16 cellular contexts compared by ENCODE assay signal in the genomic region with DNA sequence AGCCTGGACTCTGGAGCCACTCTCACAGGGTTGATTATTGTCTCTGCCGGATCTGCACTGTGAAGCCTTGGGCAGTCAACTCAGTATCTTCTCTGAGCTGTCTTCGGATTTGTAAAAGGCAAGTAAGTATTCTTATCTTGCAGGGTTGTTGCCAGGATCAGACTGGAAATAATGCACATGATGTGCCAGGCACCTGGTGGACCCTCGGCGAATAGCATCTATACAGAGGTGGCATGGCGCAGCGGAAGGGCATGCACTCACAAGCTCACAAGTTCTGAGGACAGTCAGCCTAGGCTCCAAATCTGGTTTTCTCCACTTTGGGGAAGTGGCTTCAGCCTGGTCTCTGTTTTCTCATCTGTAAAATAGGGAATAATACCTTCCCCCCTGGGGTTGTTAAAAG.
A peak's percentile ranks its signal among the peaks of the same experiment; 100 is the strongest.
DNase-seq lines count a peak whose midpoint lies in the region; ATAC-seq and TF ChIP-seq lines count a peak whose summit lies in the region.
"Had no signal": no experiment of that assay in that cellular context is flagged by ENCODE, and none has a peak within 500 bp of the region (broad histone marks: within the 10 kb centered on the region; RNA-seq: fewer than 3 reads in every experiment).

No MANE protein-coding gene starts in this region.

- ATAC-seq in heart left ventricle (peak in 2 of 4 donors; percentile 8 to 23), left ventricle myocardium superior (peak; percentile 30), HG03135 (IDR thresholded peaks at IDR 0.05; ENCODE audit: unreplicated experiment) (no peak)

- no peak overlapping the region for H3K27ac ChIP-seq in heart left ventricle
- H3K27ac ChIP-seq: C4-2B, Peyer's patch, thoracic aorta had no signal

- H3K4me3 ChIP-seq in heart left ventricle = peak overlapping the region in 10 of 12 donors; percentile 8 to 59 (median 50)
- H3K4me3 ChIP-seq in foreskin fibroblast (ENCODE audit: low read depth in 1 of 2, low read length in 2 of 2) = no peak overlapping the region

- H3K9me3 ChIP-seq in heart left ventricle = peaks cover 0 to 7% (median 0%) of the 10 kb centered on the region in 12 donors
- H3K9me3 ChIP-seq: Peyer's patch had no signal

- H3K36me3 ChIP-seq in heart left ventricle = no peaks in the 10 kb centered on the region
- H3K36me3 ChIP-seq: Peyer's patch, thoracic aorta had no signal

- no peaks in the 10 kb centered on the region for H3K27me3 Mint-ChIP-seq in neural crest cell (ENCODE audit: low read depth)

- 67 to 84% (median 78%) methylated on average over 6 of the region's 6 CpGs for WGBS in heart left ventricle, 4 donors

- no peak for TF ChIP-seq POLR2A in heart left ventricle (IDR thresholded peaks at IDR 0.05)

- intact Hi-C loops in heart left ventricle (cut with DNase I) = loop anchor here in 1 of 10 donors (5.0 kb wide), 1 partner anchor 112 kb away; a partner anchor contains a TSS
- intact Hi-C loops in cardiac septum (cut with DNase I) = no loop called here
- intact Hi-C loops in left ventricle myocardium superior (cut with micrococcal nuclease) = no loop called here

- peaks cover 3% of the 10 kb centered on the region for H3K36me3 Mint-ChIP-seq in neural crest cell (ENCODE audit: low read depth)

- peaks cover 45% of the 10 kb centered on the region for H3K4me1 Mint-ChIP-seq in neural crest cell
- H3K4me1 Mint-ChIP-seq: activated naive CD8-positive, alpha-beta T cell treated with anti-CD3 and anti-CD28 coated beads, Interleukin-2, amount 50 U/mL, for 24 hours had no signal

- H3K4me3 Mint-ChIP-seq in neural crest cell = peak overlapping the region; percentile 5
- H3K4me3 Mint-ChIP-seq: activated naive CD8-positive, alpha-beta T cell treated with anti-CD3 and anti-CD28 coated beads, Interleukin-2, amount 50 U/mL, for 24 hours had no signal

- peaks cover 0 to 11% (median 0%) of the 10 kb centered on the region in 9 donors for H3K27me3 ChIP-seq in heart left ventricle
- H3K27me3 ChIP-seq: Peyer's patch had no signal

- DNase-seq in heart left ventricle (no peak), cardiac septum (ENCODE audit: low spot score) (no peak), left ventricle myocardium superior (no peak), neural crest cell (ENCODE audit: low read depth, low spot score) (no peak), foreskin fibroblast (no peak), NCI-H1417 treated with DMSO at 0.1 percent for 48 hours (lab: John Stamatoyannopoulos, UW) (no peak), H4 (ENCODE audit: low spot score) (no peak)
- DNase-seq: activated CD4-positive, alpha-beta T cell treated with anti-CD3 and anti-CD28 coated beads, Interleukin-2, amount 50 U/mL, for 48 hours; activated naive CD8-positive, alpha-beta T cell treated with anti-CD3 and anti-CD28 coated beads, Interleukin-2, amount 50 U/mL, for 24 hours; DMS153; NCI-H2081; NCI-H748 treated with DMSO at 0.1 percent for 48 hours; Peyer's patch had no signal

- no peak overlapping the region for H3K27ac Mint-ChIP-seq in neural crest cell (ENCODE audit: unreplicated experiment)
- H3K27ac Mint-ChIP-seq: activated naive CD8-positive, alpha-beta T cell treated with anti-CD3 and anti-CD28 coated beads, Interleukin-2, amount 50 U/mL, for 24 hours had no signal

- peaks cover 0 to 15% (median 3%) of the 10 kb centered on the region in 12 donors for H3K4me1 ChIP-seq in heart left ventricle
- H3K4me1 ChIP-seq: Peyer's patch had no signal

- TF ChIP-seq CTCF in heart left ventricle (IDR thresholded peaks at IDR 0.05) = no peak
- TF ChIP-seq CTCF in neural crest cell (conservative IDR thresholded peaks at IDR 0.05) = no peak
- no peak for TF ChIP-seq CTCF in foreskin fibroblast (IDR thresholded peaks at IDR 0.05; ENCODE audit: low read depth, low read length)

- H3K9me3 Mint-ChIP-seq in neural crest cell = no peaks in the 10 kb centered on the region
- H3K9me3 Mint-ChIP-seq: activated naive CD8-positive, alpha-beta T cell treated with anti-CD3 and anti-CD28 coated beads, Interleukin-2, amount 50 U/mL, for 24 hours had no signal

Comparison
In these comparisons a context has a peak if more than half of its experiments do, and no peak if none do; other contexts are left out.
1. H3K4me3 ChIP-seq: peak in heart left ventricle (10 of 12); none in foreskin fibroblast (0 of 2).